8 cellular contexts compared by ENCODE assay signal in genomic region chr2:121530210-121530562, GRCh38. TPM values are rescaled to one million over a fixed set of nuclear protein-coding genes. Genes with fewer than 3 reads are reported as not detected.
DNase-seq lines count a peak whose midpoint lies in the region; ATAC-seq and TF ChIP-seq lines count a peak whose summit lies in the region.

No MANE protein-coding gene starts in this region.

- no peak for TF ChIP-seq EP300 in tibial nerve (IDR thresholded peaks at IDR 0.05)

- WGBS in ectodermal cell, 2 experiments, result 0% methylated on average over 24 of the region's 24 CpGs
- WGBS in tibial nerve, 2 donors, result 0% methylated on average over 21 to 24 of the region's 24 CpGs

- ATAC-seq in GM19455 (IDR thresholded peaks at IDR 0.05; ENCODE audit: unreplicated experiment) (peak; percentile 59), HG03469 (IDR thresholded peaks at IDR 0.05; ENCODE audit: unreplicated experiment) (peak; percentile 23)

- peak overlapping the region; percentile 91 for H3K9ac ChIP-seq in SK-N-MC (ENCODE audit: insufficient read length)

- H3K36me3 ChIP-seq in SK-N-MC (ENCODE audit: insufficient read depth, low read length) (peaks cover 4% of the 10 kb centered on the region; the same call in 1 of the 2 replicates), ectodermal cell (ENCODE audit: control insufficient read depth, insufficient read depth, low read length) (peaks cover 5% of the 10 kb centered on the region), tibial nerve (peaks cover 0 to 10% (median 0%) of the 10 kb centered on the region in 3 donors)

- TF ChIP-seq POLR2A in tibial nerve (IDR thresholded peaks at IDR 0.05) (no peak), erythroblast (IDR thresholded peaks at IDR 0.05; ENCODE audit: low read length) (no peak)

- peak overlapping the region; percentile 82 for H3K4me3 ChIP-seq in SK-N-MC
- peak overlapping the region; percentile 79 for H3K4me3 ChIP-seq in ectodermal cell (ENCODE audit: insufficient read depth, low read depth, low read length)
- H3K4me3 ChIP-seq in tibial nerve, result peak overlapping the region; percentile 65 to 85 (median 68)

- no peaks in the 10 kb centered on the region for H3K27me3 ChIP-seq in ectodermal cell (ENCODE audit: control insufficient read depth, insufficient read depth, low read length, poor library complexity, severe bottlenecking)
- H3K27me3 ChIP-seq in tibial nerve, result no peaks in the 10 kb centered on the region

- H3K9me3 ChIP-seq in SK-N-MC (ENCODE audit: low read depth, low read length) (no peaks in the 10 kb centered on the region), ectodermal cell (ENCODE audit: control insufficient read depth, low read length) (no peaks in the 10 kb centered on the region), tibial nerve (no peaks in the 10 kb centered on the region)

- TF ChIP-seq CTCF in tibial nerve (IDR thresholded peaks at IDR 0.05), result no peak

- H3K27ac ChIP-seq in SK-N-MC, result peak overlapping the region; percentile 99
- H3K27ac ChIP-seq in ectodermal cell (ENCODE audit: insufficient read depth, low read depth, low read length, poor library complexity, severe bottlenecking), result peak overlapping the region; percentile 100
- H3K27ac ChIP-seq in tibial nerve, result peak overlapping the region; percentile 95 to 99 (median 98)

- DNase-seq in ELF-1 (ENCODE audit: low read depth, low spot score) (peak; percentile 87), SK-N-MC (ENCODE audit: low read depth, low spot score) (no peak), midbrain (lab: John Stamatoyannopoulos, UW) (peak; percentile 71), tibial nerve (ENCODE audit: low spot score in 2 of 2) (no peak), erythroblast (lab: John Stamatoyannopoulos, UW) (no peak)

- H3K4me1 ChIP-seq in ectodermal cell (ENCODE audit: control insufficient read depth, insufficient read depth, low read length) (peaks cover 13% of the 10 kb centered on the region), tibial nerve (peaks cover 0 to 65% (median 9%) of the 10 kb centered on the region in 4 donors)

RNA-seq across cellular contexts. Expression of gene RNU4ATAC, which starts 0.5 kb away (rescaled TPM):
- polyA plus RNA-seq in ectodermal cell (2013, experiment 1 of 4), result 117 TPM
- 202 TPM for polyA plus RNA-seq in ectodermal cell (2013, experiment 2 of 4)
- polyA plus RNA-seq in ectodermal cell (2013, experiment 3 of 4), result 1,776 TPM
- 892 TPM for polyA plus RNA-seq in ectodermal cell (2013, experiment 4 of 4)
- total RNA-seq in tibial nerve, result not detected

Comparison
In these comparisons a context has a peak if more than half of its experiments do, and no peak if none do; other contexts are left out.
1. DNase-seq: peak in ELF-1 (single experiment) and midbrain (single experiment); none in SK-N-MC (single experiment), tibial nerve (0 of 2) and erythroblast (0 of 2).
2. Peak in every context shown above with its lines, with median percentiles within 50 percentile points of each other: H3K27ac ChIP-seq and H3K4me3 ChIP-seq.